9 cellular contexts compared by ENCODE assay signal in the genomic region with DNA sequence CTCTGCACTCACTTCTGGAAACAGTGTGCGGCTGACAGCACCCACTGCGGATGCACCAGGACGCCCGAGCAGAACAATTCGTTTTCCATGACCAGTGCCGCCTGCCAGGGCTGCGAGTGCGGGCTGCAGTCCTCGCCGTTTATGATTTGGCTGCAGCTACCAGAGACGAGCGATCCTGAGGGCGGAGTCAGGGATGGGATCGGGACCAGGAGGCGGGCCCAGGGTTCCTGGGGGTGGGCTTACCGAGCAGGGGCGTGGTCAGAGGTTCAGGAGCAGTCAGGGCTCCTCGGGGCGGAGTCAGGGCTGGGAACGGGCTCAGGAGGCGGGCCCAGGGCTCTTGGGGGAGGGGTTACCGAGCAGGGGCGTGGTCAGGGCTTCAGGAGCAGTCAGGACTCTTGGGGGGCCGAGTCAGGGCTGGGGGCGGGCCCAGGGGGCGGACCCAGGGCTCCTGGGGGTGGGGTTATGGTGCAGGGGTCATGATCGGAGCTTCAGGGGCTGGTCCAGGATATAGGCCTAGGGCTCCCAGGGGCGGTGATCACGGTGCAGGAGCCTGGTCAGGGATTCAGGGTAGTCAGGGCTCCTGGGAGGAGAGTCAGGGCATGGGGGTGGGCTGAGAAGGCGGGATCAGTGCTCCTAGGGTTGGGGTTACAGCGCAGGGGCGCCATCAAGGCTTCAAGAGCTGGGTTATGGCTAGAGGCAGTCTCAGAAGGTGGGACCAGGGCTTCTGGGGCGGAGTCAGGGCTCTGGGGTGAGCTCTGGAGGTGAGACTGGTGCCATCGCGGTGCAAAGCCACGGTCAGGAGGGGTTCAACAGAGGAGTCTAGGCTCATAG. TPM values are rescaled to one million over a fixed set of nuclear protein-coding genes. Genes with fewer than 3 reads are reported as not detected.
DNase-seq lines count a peak whose midpoint lies in the region; ATAC-seq and TF ChIP-seq lines count a peak whose summit lies in the region.
"Had no signal": no experiment of that assay in that cellular context is flagged by ENCODE, and none has a peak within 500 bp of the region (broad histone marks: within the 10 kb centered on the region; RNA-seq: fewer than 3 reads in every experiment).

No MANE protein-coding gene starts in this region.

- peak overlapping the region; percentile 25 for H2BK120ac ChIP-seq in neuronal stem cell (ENCODE audit: low read depth, low read length)

- POLR2A ChIA-PET in OCI-LY7 (lab: Charles Lee): no interaction called here

- peak overlapping the region; percentile 31 for H3K14ac ChIP-seq in neuronal stem cell (ENCODE audit: low read length)

- no peak overlapping the region for H2BK5ac ChIP-seq in neuronal stem cell (ENCODE audit: low read length)

- H3K4ac ChIP-seq in neuronal stem cell (ENCODE audit: low read length): no peak overlapping the region

- no peak overlapping the region for H2BK12ac ChIP-seq in neuronal stem cell (ENCODE audit: low read length)

- no peak for TF ChIP-seq CTCF in OCI-LY7 (conservative IDR thresholded peaks at IDR 0.05; ENCODE audit: low read length)
- no peak for TF ChIP-seq CTCF in mammary epithelial cell (conservative IDR thresholded peaks at IDR 0.05 in 1 of 2, IDR thresholded peaks at IDR 0.05 in 1 of 2; ENCODE audit: extremely low read depth in 1 of 2, insufficient read depth in 1 of 2, low read depth in 1 of 2, low read length in 2 of 2)

- H4K20me1 ChIP-seq in OCI-LY7 (ENCODE audit: insufficient read depth, low read length): no peaks in the 10 kb centered on the region
- no peaks in the 10 kb centered on the region for H4K20me1 ChIP-seq in mammary epithelial cell (ENCODE audit: insufficient read depth, low read length)

- WGBS in mammary epithelial cell (ENCODE audit: low coverage, missing lambda C conversion rate): 21% methylated on average over 13 of the region's 36 CpGs
- no CpG with 5 or more reads among the region's 36 CpGs for WGBS in neuronal stem cell (ENCODE audit: extremely low coverage in 2 of 2, insufficient read length in 2 of 2, insufficient replicate concordance in 1 of 2), 2 donors

- BruUV-seq in OCI-LY7 (replicated peaks; lab: Mats Ljungman, UMichigan): no TSS peak
- no TSS peak for BruUV-seq in mammary epithelial cell (replicated peaks; lab: Mats Ljungman, UMichigan)

- H3K27me3 ChIP-seq in H7 (ENCODE audit: control insufficient read depth, insufficient read depth, low read length): peaks cover 50% of the 10 kb centered on the region
- H3K27me3 ChIP-seq in mammary epithelial cell (ENCODE audit: insufficient read depth, low read length): peaks cover 20% of the 10 kb centered on the region
- H3K27me3 ChIP-seq in neuronal stem cell (ENCODE audit: control insufficient read depth in 3 of 3, insufficient read depth in 3 of 3, low read depth in 1 of 3, low read length in 3 of 3): peaks cover 11 to 63% (median 47%) of the 10 kb centered on the region in 3 experiments

- no peaks in the 10 kb centered on the region for H3K79me1 ChIP-seq in neuronal stem cell (ENCODE audit: low read depth, low read length)

- peak overlapping the region; percentile 41 for H3K4me3 ChIP-seq in H7 (ENCODE audit: insufficient read depth, low read depth, low read length)
- H3K4me3 ChIP-seq in OCI-LY7 (ENCODE audit: low read depth, low read length, poor library complexity, severe bottlenecking): no peak overlapping the region
- peak overlapping the region in 2 of 3 experiments; percentile 2 to 35 for H3K4me3 ChIP-seq in mammary epithelial cell (replicated peaks in 1 of 3; ENCODE audit: insufficient read depth in 1 of 3, low read depth in 2 of 3, low read length in 3 of 3)
- H3K4me3 ChIP-seq in neuronal stem cell (ENCODE audit: low read length in 2 of 2): peak overlapping the region in 1 of 2 donors; percentile 67

- peak overlapping the region; percentile 34 for H3K23ac ChIP-seq in neuronal stem cell (ENCODE audit: low read depth, low read length, poor library complexity)

- dilution Hi-C loops in mammary epithelial cell (cut with HindIII; ENCODE audit: low sequenced_read_pairs): no loop called here

- H3K9ac ChIP-seq in mammary epithelial cell (ENCODE audit: insufficient read depth, low read length): no peak overlapping the region
- H3K9ac ChIP-seq in neuronal stem cell (ENCODE audit: low read depth, low read length, poor library complexity): peak overlapping the region; percentile 72

- H3K9me3 ChIP-seq in OCI-LY7 (ENCODE audit: low read length): no peaks in the 10 kb centered on the region
- no peaks in the 10 kb centered on the region for H3K9me3 ChIP-seq in mammary epithelial cell (replicated peaks; ENCODE audit: insufficient read depth, low read length)
- no peaks in the 10 kb centered on the region for H3K9me3 ChIP-seq in neuronal stem cell (replicated peaks in 1 of 2; ENCODE audit: control insufficient read depth in 2 of 2, insufficient read depth in 1 of 2, low read depth in 1 of 2, low read length in 2 of 2)

- H3K36me3 ChIP-seq in H7 (replicated peaks; ENCODE audit: control insufficient read depth, insufficient read depth, low read length) (no peaks in the 10 kb centered on the region), OCI-LY7 (ENCODE audit: insufficient read depth, low read length) (no peaks in the 10 kb centered on the region), mammary epithelial cell (ENCODE audit: insufficient read depth, low read length) (no peaks in the 10 kb centered on the region), neuronal stem cell (replicated peaks in 1 of 2; ENCODE audit: control insufficient read depth in 2 of 2, insufficient read depth in 2 of 2, low read length in 2 of 2) (no peaks in the 10 kb centered on the region)

- H3K27ac ChIP-seq in OCI-LY7 (ENCODE audit: low read depth, low read length, poor library complexity, severe bottlenecking) (no peak overlapping the region), mammary epithelial cell (ENCODE audit: insufficient read depth, low read depth, low read length) (no peak overlapping the region), neuronal stem cell (replicated peaks; ENCODE audit: low read length) (no peak overlapping the region)

- H3K79me2 ChIP-seq in OCI-LY7 (ENCODE audit: insufficient read depth, low read depth, low read length) (no peaks in the 10 kb centered on the region), mammary epithelial cell (ENCODE audit: insufficient read depth, low read length) (no peaks in the 10 kb centered on the region)

- no peak overlapping the region for H2AFZ ChIP-seq in OCI-LY7 (ENCODE audit: low read length)
- peak overlapping the region; percentile 4 for H2AFZ ChIP-seq in mammary epithelial cell (ENCODE audit: low read depth, low read length)
- peak overlapping the region; percentile 59 for H2AFZ ChIP-seq in neuronal stem cell (ENCODE audit: low read length)

- H3K18ac ChIP-seq in neuronal stem cell (ENCODE audit: low read length): peak overlapping the region; percentile 73

- H2AK5ac ChIP-seq in neuronal stem cell (ENCODE audit: low read depth, low read length): peak overlapping the region; percentile 38

- no peak for ATAC-seq in HG02759 (IDR thresholded peaks at IDR 0.05; ENCODE audit: unreplicated experiment)
- no peak for ATAC-seq in HG03520 (IDR thresholded peaks at IDR 0.05; ENCODE audit: unreplicated experiment)

- H3K4me1 ChIP-seq in OCI-LY7 (ENCODE audit: insufficient read depth, low read length, poor library complexity, severe bottlenecking): no peaks in the 10 kb centered on the region
- H3K4me1 ChIP-seq in mammary epithelial cell (ENCODE audit: insufficient read depth, low read length): peaks cover 8% of the 10 kb centered on the region
- peaks cover 0 to 3% of the 10 kb centered on the region in 2 donors for H3K4me1 ChIP-seq in neuronal stem cell (ENCODE audit: control insufficient read depth in 2 of 2, insufficient read depth in 1 of 2, low read depth in 1 of 2, low read length in 2 of 2)

- in situ Hi-C loops in mammary epithelial cell (cut with MboI; ENCODE audit: low sequenced_read_pairs in 2 of 2): loop anchor here in 1 of 2 donors (10.0 kb wide), 1 partner anchor 185 kb away; a partner anchor contains a TSS

- no peak overlapping the region for H2BK15ac ChIP-seq in neuronal stem cell (ENCODE audit: low read length)

- H3K4me2 ChIP-seq in OCI-LY7 (ENCODE audit: low read length): peak overlapping the region; percentile 45; the same call in 1 of the 2 replicates
- peak overlapping the region; percentile 70 for H3K4me2 ChIP-seq in mammary epithelial cell (ENCODE audit: insufficient read depth, low read depth, low read length)
- H3K4me2 ChIP-seq in neuronal stem cell (ENCODE audit: insufficient read depth, low read length, poor library complexity, severe bottlenecking): peak overlapping the region; percentile 96

- intact Hi-C loops in OCI-LY7 (cut with micrococcal nuclease; ENCODE audit: unreplicated experiment) (no loop called here), mammary epithelial cell (cut with micrococcal nuclease) (no loop called here), posterior vena cava (cut with DNase I) (no loop called here)

- DNase-seq in Daoy (ENCODE audit: low read depth) (peak; percentile 94), H7 (peak; percentile 99), OCI-LY7 (ENCODE audit: low spot score) (peak; percentile 52), mammary epithelial cell (peak; percentile 39), neuronal stem cell (ENCODE audit: low spot score) (peak; percentile 94), posterior vena cava (ENCODE audit: low spot score) (no peak)

- no peak overlapping the region for H4K91ac ChIP-seq in neuronal stem cell (ENCODE audit: low read depth, low read length, poor library complexity)

- peak overlapping the region; percentile 9 for H4K8ac ChIP-seq in neuronal stem cell (ENCODE audit: low read depth, low read length)

- no peaks in the 10 kb centered on the region for H3K9me2 ChIP-seq in OCI-LY7 (ENCODE audit: insufficient read depth, low read length)

- CTCF ChIA-PET in OCI-LY7 (lab: Charles Lee; ENCODE audit: unreplicated experiment): interaction anchor here (0.6 kb wide), 1 partner anchor 12 kb away, joined by 8 read pairs; no protein-coding TSS in a partner anchor
- CTCF ChIA-PET in mammary epithelial cell (lab: Charles Lee; ENCODE audit: low non-redundant PET): no interaction called here

RNA-seq across cellular contexts. Expression of a gene that starts 1.7 kb away (rescaled TPM):
- not detected in 2 replicates for total RNA-seq in Daoy (2014; rRNA removed; shearing (Covaris generic))
- not detected in 2 replicates for total RNA-seq in H7 (2014; rRNA removed; shearing (Covaris generic))
- total RNA-seq in OCI-LY7 (2014; rRNA removed; shearing (Covaris generic)): not detected in 2 replicates
- total RNA-seq in OCI-LY7 (2022) (not detected in 2 replicates), mammary epithelial cell (not detected), posterior vena cava (not detected)
- not detected for polyA plus RNA-seq in mammary epithelial cell
- polyA minus RNA-seq in mammary epithelial cell: not detected
- not detected for polyA plus RNA-seq in neuronal stem cell (2013, experiment 1 of 2)
- not detected for polyA plus RNA-seq in neuronal stem cell (2013, experiment 2 of 2)
- total RNA-seq: fibroblast of lung had no signal
- polyA plus RNA-seq: fibroblast of lung had no signal

RNA-seq across cellular contexts. Expression of a gene that starts 36.2 kb away (rescaled TPM):
- total RNA-seq in Daoy (2014; rRNA removed; shearing (Covaris generic)): 0.06 and 0.48 TPM in 2 replicates
- not detected in 2 replicates for total RNA-seq in H7 (2014; rRNA removed; shearing (Covaris generic))
- not detected in 2 replicates for total RNA-seq in OCI-LY7 (2014; rRNA removed; shearing (Covaris generic))
- not detected in 2 replicates for total RNA-seq in OCI-LY7 (2022)
- total RNA-seq in mammary epithelial cell: not detected
- not detected for polyA plus RNA-seq in mammary epithelial cell
- not detected for polyA minus RNA-seq in mammary epithelial cell
- polyA plus RNA-seq in neuronal stem cell (2013, experiment 1 of 2): 0.06 TPM
- 0.03 TPM for polyA plus RNA-seq in neuronal stem cell (2013, experiment 2 of 2)
- total RNA-seq in posterior vena cava: not detected
- total RNA-seq: fibroblast of lung had no signal
- polyA plus RNA-seq: fibroblast of lung had no signal

RNA-seq across cellular contexts. Expression of a gene that starts 43.4 kb away (rescaled TPM):
- total RNA-seq in Daoy (2014; rRNA removed; shearing (Covaris generic)): not detected in 2 replicates
- total RNA-seq in H7 (2014; rRNA removed; shearing (Covaris generic)): 1.7 TPM in 1 of 2 replicates, not detected in the other
- total RNA-seq in OCI-LY7 (2014; rRNA removed; shearing (Covaris generic)): not detected in 2 replicates
- not detected in 2 replicates for total RNA-seq in OCI-LY7 (2022)
- total RNA-seq in mammary epithelial cell: 1,000 to 10,000 TPM in 1 of 2 donors, 100 to 1,000 TPM in 1; 485 to 1,207 TPM
- 1,184 TPM for polyA plus RNA-seq in mammary epithelial cell
- 1,437 TPM for polyA minus RNA-seq in mammary epithelial cell
- polyA plus RNA-seq in neuronal stem cell (2013, experiment 1 of 2): not detected
- polyA plus RNA-seq in neuronal stem cell (2013, experiment 2 of 2): not detected
- not detected for total RNA-seq in posterior vena cava
- total RNA-seq: fibroblast of lung had no signal

RNA-seq across cellular contexts. Expression of a gene that starts 54.7 kb away (rescaled TPM):
- total RNA-seq in Daoy (2014; rRNA removed; shearing (Covaris generic)): not detected in 2 replicates
- not detected in 2 replicates for total RNA-seq in H7 (2014; rRNA removed; shearing (Covaris generic))
- not detected in 2 replicates for total RNA-seq in OCI-LY7 (2014; rRNA removed; shearing (Covaris generic))
- not detected in 2 replicates for total RNA-seq in OCI-LY7 (2022)
- not detected for total RNA-seq in mammary epithelial cell
- polyA plus RNA-seq in mammary epithelial cell: not detected
- not detected for polyA minus RNA-seq in mammary epithelial cell
- polyA plus RNA-seq in neuronal stem cell (2013, experiment 1 of 2): not detected
- not detected for polyA plus RNA-seq in neuronal stem cell (2013, experiment 2 of 2)
- total RNA-seq in posterior vena cava: not detected
- total RNA-seq: fibroblast of lung had no signal
- polyA plus RNA-seq: fibroblast of lung had no signal

RNA-seq across cellular contexts. Expression of a gene that starts 59.9 kb away (rescaled TPM):
- not detected in 2 replicates for total RNA-seq in Daoy (2014; rRNA removed; shearing (Covaris generic))
- total RNA-seq in H7 (2014; rRNA removed; shearing (Covaris generic)): 0.38 and 0.74 TPM in 2 replicates
- not detected in 2 replicates for total RNA-seq in OCI-LY7 (2014; rRNA removed; shearing (Covaris generic))
- total RNA-seq in OCI-LY7 (2022): not detected in 2 replicates
- 100 to 1,000 TPM in 1 of 2 donors, 10 to 100 TPM in 1; 12.7 to 175 TPM for total RNA-seq in mammary epithelial cell
- polyA plus RNA-seq in mammary epithelial cell: 34.6 TPM
- polyA minus RNA-seq in mammary epithelial cell: 35.4 TPM
- polyA plus RNA-seq in neuronal stem cell (2013, experiment 1 of 2): 0.57 TPM
- 0.53 TPM for polyA plus RNA-seq in neuronal stem cell (2013, experiment 2 of 2)
- not detected for total RNA-seq in posterior vena cava
- total RNA-seq: fibroblast of lung had no signal
- polyA plus RNA-seq: fibroblast of lung had no signal

Comparison
In these comparisons a context has a peak if more than half of its experiments do, and no peak if none do; other contexts are left out.
1. H3K4me2 ChIP-seq: peak in every context shown above with its lines; median percentile 96 in neuronal stem cell; 70 in mammary epithelial cell; 45 in OCI-LY7.
2. RNA of a gene that starts 43.4 kb away (total RNA-seq): 485 to 1,207 TPM in mammary epithelial cell; not detected in Daoy, 1.7 TPM in H7, not detected in OCI-LY7 and not detected in posterior vena cava; every median in the first group is over 100 times any median in the second.